12 cellular contexts compared by ENCODE assay signal in genomic region chr6:35072698-35073055, GRCh38.
DNase-seq lines count a peak whose midpoint lies in the region; ATAC-seq and TF ChIP-seq lines count a peak whose summit lies in the region.
"Had no signal": no experiment of that assay in that cellular context is flagged by ENCODE, and none has a peak within 500 bp of the region (broad histone marks: within the 10 kb centered on the region; RNA-seq: fewer than 3 reads in every experiment).

No MANE protein-coding gene starts in this region.

- peak overlapping the region; percentile 74 for H3K27ac Mint-ChIP-seq in endodermal cell

- ATAC-seq in Right ventricle myocardium superior (ENCODE audit: poor library complexity) (no peak), Right ventricle myocardium inferior (no peak), GM18873 (IDR thresholded peaks at IDR 0.05; ENCODE audit: low FRiP score, unreplicated experiment) (no peak), HG03280 (IDR thresholded peaks at IDR 0.05; ENCODE audit: unreplicated experiment) (no peak)

- no peaks in the 10 kb centered on the region for H4K20me1 ChIP-seq in osteoblast (ENCODE audit: insufficient read depth, low read length)
- H4K20me1 ChIP-seq: BLaER1 had no signal

- H3K9me3 Mint-ChIP-seq in endodermal cell = no peaks in the 10 kb centered on the region

- H3K36me3 Mint-ChIP-seq in endodermal cell (ENCODE audit: low read depth) = peaks cover 20% of the 10 kb centered on the region

- no peak for TF ChIP-seq CTCF in endodermal cell (conservative IDR thresholded peaks at IDR 0.05)
- TF ChIP-seq CTCF in osteoblast (IDR thresholded peaks at IDR 0.05; ENCODE audit: extremely low read depth, low read depth, low read length) = no peak
- no peak for TF ChIP-seq CTCF in spleen (IDR thresholded peaks at IDR 0.05 in 8 of 11, conservative IDR thresholded peaks at IDR 0.05 in 3 of 11)
- TF ChIP-seq CTCF in lower leg skin (IDR thresholded peaks at IDR 0.05) = no peak

- peaks cover 30% of the 10 kb centered on the region for H3K4me1 ChIP-seq in endodermal cell (ENCODE audit: control insufficient read depth, insufficient read depth, low read length)
- no peaks in the 10 kb centered on the region for H3K4me1 ChIP-seq in osteoblast (ENCODE audit: insufficient read depth, low read length)
- peaks cover 0 to 22% (median 10%) of the 10 kb centered on the region in 6 donors for H3K4me1 ChIP-seq in spleen

- H3K79me2 ChIP-seq in osteoblast (ENCODE audit: insufficient read depth, low read length) = no peaks in the 10 kb centered on the region

- WGBS in endodermal cell (ENCODE audit: insufficient coverage in 1 of 2, insufficient read length in 1 of 2), 2 experiments = 95 to 96% methylated on average over 5 to 9 of the region's 9 CpGs
- WGBS in spleen, 5 donors = 86 to 96% (median 90%) methylated on average over 9 of the region's 9 CpGs
- WGBS in lower leg skin, 2 donors = 96 to 97% methylated on average over 9 of the region's 9 CpGs

- intact Hi-C loops in Right ventricle myocardium superior (cut with DNase I) = loop anchor here (10.0 kb wide), 1 partner anchor 68 kb away; no protein-coding TSS in a partner anchor
- intact Hi-C loops in Right ventricle myocardium inferior (cut with DNase I) = no loop called here
- intact Hi-C loops in spleen (cut with DNase I; ENCODE audit: low total_unique reads) = no loop called here
- intact Hi-C loops in lower leg skin (cut with DNase I; ENCODE audit: low total_unique reads) = no loop called here

- H3K9ac ChIP-seq in endodermal cell (ENCODE audit: extremely low read depth, low read length, poor library complexity, severe bottlenecking) = no peak overlapping the region
- H3K9ac ChIP-seq: BLaER1 had no signal

- TF ChIP-seq POLR2A in spleen (IDR thresholded peaks at IDR 0.05) = no peak
- no peak for TF ChIP-seq POLR2A in lower leg skin (IDR thresholded peaks at IDR 0.05)

- no peak overlapping the region for H3K4me2 ChIP-seq in osteoblast (ENCODE audit: insufficient read depth, low read length)
- H3K4me2 ChIP-seq: BLaER1 had no signal

- H3K36me3 ChIP-seq in endodermal cell (ENCODE audit: control insufficient read depth, insufficient read depth, low read length) = no peaks in the 10 kb centered on the region
- H3K36me3 ChIP-seq in osteoblast (ENCODE audit: insufficient read depth, low read length) = no peaks in the 10 kb centered on the region
- H3K36me3 ChIP-seq in spleen = peaks cover 0 to 100% (median 38%) of the 10 kb centered on the region in 6 donors

- H3K4me3 ChIP-seq in endodermal cell (ENCODE audit: low read length) (no peak overlapping the region), osteoblast (ENCODE audit: insufficient read depth, low read length) (no peak overlapping the region), spleen (no peak overlapping the region), lower leg skin (ENCODE audit: low read depth, poor library complexity, severe bottlenecking) (no peak overlapping the region)
- H3K4me3 ChIP-seq: BLaER1 had no signal

- no peak overlapping the region for H3K27ac ChIP-seq in endodermal cell (ENCODE audit: low read depth, low read length)
- H3K27ac ChIP-seq in osteoblast (ENCODE audit: low read depth, low read length) = no peak overlapping the region
- H3K27ac ChIP-seq in spleen = peak overlapping the region in 1 of 8 donors; percentile 21
- H3K27ac ChIP-seq: 22Rv1, BLaER1 had no signal

- H3K4me3 Mint-ChIP-seq in endodermal cell = no peak overlapping the region

- H3K27me3 Mint-ChIP-seq in endodermal cell (ENCODE audit: insufficient read depth) = no peaks in the 10 kb centered on the region

- H3K9me3 ChIP-seq in endodermal cell (ENCODE audit: control insufficient read depth, low read length) = no peaks in the 10 kb centered on the region
- H3K9me3 ChIP-seq in osteoblast (ENCODE audit: low read depth, low read length) = no peaks in the 10 kb centered on the region
- no peaks in the 10 kb centered on the region for H3K9me3 ChIP-seq in spleen
- H3K9me3 ChIP-seq: BLaER1 had no signal

- H3K4me1 Mint-ChIP-seq in endodermal cell = peaks cover 65% of the 10 kb centered on the region

- H2AFZ ChIP-seq in osteoblast (ENCODE audit: low read length) = no peak overlapping the region

- H3K27me3 ChIP-seq in endodermal cell (ENCODE audit: control insufficient read depth, insufficient read depth, low read length, poor library complexity, severe bottlenecking) (no peaks in the 10 kb centered on the region), osteoblast (ENCODE audit: insufficient read depth, low read length) (no peaks in the 10 kb centered on the region), spleen (replicated peaks in 1 of 7) (no peaks in the 10 kb centered on the region)
- H3K27me3 ChIP-seq: BLaER1 had no signal

- DNase-seq in Right ventricle myocardium superior (peak; percentile 18), Right ventricle myocardium inferior (ENCODE audit: missing footprints) (no peak), endodermal cell (no peak), osteoblast (ENCODE audit: insufficient read length, low spot score, missing footprints) (peak; percentile 15), spleen (peak; percentile 53), lower leg skin (ENCODE audit: low spot score in 2 of 2) (no peak)
- DNase-seq: DMS53, GF-D8 had no signal

Comparison
In these comparisons a context has a peak if more than half of its experiments do, and no peak if none do; other contexts are left out.
1. DNase-seq: peak in Right ventricle myocardium superior (single experiment), osteoblast (single experiment) and spleen (single experiment); none in Right ventricle myocardium inferior (single experiment), endodermal cell (single experiment) and lower leg skin (0 of 2).